ENCODE assay signal across 9 cellular contexts in genomic region chr12:50103767-50104321, GRCh38. TPM values are rescaled to one million over a fixed set of nuclear protein-coding genes. Genes with fewer than 3 reads are reported as not detected.
DNase-seq lines count a peak whose midpoint lies in the region; ATAC-seq, FAIRE-seq and TF ChIP-seq lines count a peak whose summit lies in the region.
"Had no signal": no experiment of that assay in that cellular context is flagged by ENCODE, and none has a peak within 500 bp of the region (broad histone marks: within the 10 kb centered on the region; RNA-seq: fewer than 3 reads in every experiment).

GPD1 (plus strand) TSS chr12:50104008; CDS start chr12:50104051, 43 bp downstream.

- no peaks in the 10 kb centered on the region for H3K4me1 Mint-ChIP-seq in activated CD8-positive, alpha-beta T cell treated with anti-CD3 and anti-CD28 coated beads, Interleukin-2, amount 10 ng/mL, durations not matched to agents 7 days and 5 days (ENCODE audit: low read depth)

- H3K27me3 ChIP-seq in pancreas = no peaks in the 10 kb centered on the region

- POLR2A ChIA-PET in activated CD8-positive, alpha-beta T cell treated with anti-CD3 and anti-CD28 coated beads, Interleukin-2, amount 10 ng/mL, durations not matched to agents 7 days and 5 days (lab: Charles Lee) = interaction anchor here (0.7 to 1.4 kb wide), 3 partner anchors 8 to 22 kb away, joined by 3 to 6 read pairs (median 3); partner anchors contain the start of gene COX14

- peaks cover 24% of the 10 kb centered on the region for H3K36me3 Mint-ChIP-seq in activated CD8-positive, alpha-beta T cell treated with anti-CD3 and anti-CD28 coated beads, Interleukin-2, amount 10 ng/mL, durations not matched to agents 7 days and 5 days (ENCODE audit: low read depth)
- H3K36me3 Mint-ChIP-seq: activated naive CD4-positive, alpha-beta T cell treated with anti-CD3 and anti-CD28 coated beads, Interleukin-2, amount 50 U/mL, for 72 hours had no signal

- intact Hi-C loops in head of caudate nucleus (cut with DNase I) (no loop called here), pancreas (cut with DNase I) (no loop called here)

- peak; percentile 50 for ATAC-seq in activated CD8-positive, alpha-beta T cell treated with anti-CD3 and anti-CD28 coated beads, Interleukin-2, amount 10 ng/mL, durations not matched to agents 7 days and 5 days
- ATAC-seq in pancreas (peak; percentile 95 to 99 (median 96)), HG03342 (IDR thresholded peaks at IDR 0.05; ENCODE audit: unreplicated experiment) (no peak), HG02610 (IDR thresholded peaks at IDR 0.05; ENCODE audit: unreplicated experiment) (no peak)

- H3K4me3 Mint-ChIP-seq in activated CD8-positive, alpha-beta T cell treated with anti-CD3 and anti-CD28 coated beads, Interleukin-2, amount 10 ng/mL, durations not matched to agents 7 days and 5 days = no peak within 1 kb of the TSS

- H3K27me3 Mint-ChIP-seq in activated CD8-positive, alpha-beta T cell treated with anti-CD3 and anti-CD28 coated beads, Interleukin-2, amount 10 ng/mL, durations not matched to agents 7 days and 5 days (ENCODE audit: low read depth) = no peaks in the 10 kb centered on the region

- CTCF ChIA-PET in activated CD8-positive, alpha-beta T cell treated with anti-CD3 and anti-CD28 coated beads, Interleukin-2, amount 10 ng/mL, durations not matched to agents 7 days and 5 days (lab: Charles Lee) = interaction anchor here (0.7 to 4.5 kb wide), 7 partner anchors 7 to 137 kb away, joined by 3 to 42 read pairs (median 4); partner anchors contain the start of genes COX14 and SMARCD1

- H3K27ac ChIP-seq in pancreas = peak within 1 kb of the TSS in 2 of 4 donors; percentile 23 to 24

- WGBS in pancreas, 2 donors = 5 to 8% methylated on average over 13 of the region's 13 CpGs

- peak; percentile 29 for DNase-seq in CD1c-positive myeloid dendritic cell (ENCODE audit: extremely low spot score)
- peak; percentile 37 for DNase-seq in LHCN-M2 (ENCODE audit: low read depth)
- DNase-seq in activated CD8-positive, alpha-beta T cell treated with anti-CD3 and anti-CD28 coated beads, Interleukin-2, amount 10 ng/mL, durations not matched to agents 7 days and 5 days = no peak
- peak; percentile 63 to 95 (median 85) for DNase-seq in head of caudate nucleus
- peak; percentile 81 to 93 (median 86) for DNase-seq in pancreas
- DNase-seq in AML-193 (lab: John Stamatoyannopoulos, UW) = no peak

- no peak for FAIRE-seq in pancreas (lab: Jason Lieb, UNC)

- no peak for TF ChIP-seq CTCF in pancreas (IDR thresholded peaks at IDR 0.05)

- no peaks in the 10 kb centered on the region for H3K9me3 Mint-ChIP-seq in activated CD8-positive, alpha-beta T cell treated with anti-CD3 and anti-CD28 coated beads, Interleukin-2, amount 10 ng/mL, durations not matched to agents 7 days and 5 days (ENCODE audit: insufficient read depth)
- H3K9me3 Mint-ChIP-seq: activated naive CD4-positive, alpha-beta T cell treated with anti-CD3 and anti-CD28 coated beads, Interleukin-2, amount 50 U/mL, for 72 hours had no signal

- H3K9me3 ChIP-seq in pancreas = no peaks in the 10 kb centered on the region

- no peak within 1 kb of the TSS for H3K27ac Mint-ChIP-seq in activated CD8-positive, alpha-beta T cell treated with anti-CD3 and anti-CD28 coated beads, Interleukin-2, amount 10 ng/mL, durations not matched to agents 7 days and 5 days

- peak within 1 kb of the TSS in 2 of 4 donors; percentile 11 to 20 for H3K4me3 ChIP-seq in pancreas

- H3K36me3 ChIP-seq in pancreas = peaks cover 0 to 10% (median 5%) of the 10 kb centered on the region in 3 donors

- H3K4me1 ChIP-seq in pancreas = peaks cover 5 to 10% (median 6%) of the 10 kb centered on the region in 3 donors

RNA-seq across cellular contexts. Expression of gene GPD1, which starts in this region (rescaled TPM):
- 0.17 TPM in 1 of 2 replicates, not detected in the other for total RNA-seq in LHCN-M2 (2014; rRNA removed)
- 0.21 TPM for polyA plus RNA-seq in LHCN-M2 (2012)
- total RNA-seq in activated CD8-positive, alpha-beta T cell treated with anti-CD3 and anti-CD28 coated beads, Interleukin-2, amount 10 ng/mL, durations not matched to agents 7 days and 5 days = under 1 TPM; 0.23 to 0.82 TPM
- 10 to 100 TPM in 1 of 6 donors, 1 to 10 TPM in 1, under 1 TPM in 4; 0.75 to 14.2 (median 0.90) TPM for total RNA-seq in pancreas
- polyA plus RNA-seq in pancreas = 10 to 100 TPM in 1 of 2 donors, 1 to 10 TPM in 1; 8.4 to 11.3 TPM

Comparison
In these comparisons a context has a peak if more than half of its experiments do, and no peak if none do; other contexts are left out.
1. Peak in DNase-seq in LHCN-M2; RNA of the gene not detected or under 1 TPM.
2. Peak in ATAC-seq in activated CD8-positive, alpha-beta T cell treated with anti-CD3 and anti-CD28 coated beads, Interleukin-2, amount 10 ng/mL, durations not matched to agents 7 days and 5 days; RNA of the gene not detected or under 1 TPM.
3. DNase-seq: peak in CD1c-positive myeloid dendritic cell (single experiment), head of caudate nucleus (42 of 42) and pancreas (6 of 6); none in activated CD8-positive, alpha-beta T cell treated with anti-CD3 and anti-CD28 coated beads, Interleukin-2, amount 10 ng/mL, durations not matched to agents 7 days and 5 days (single experiment) and AML-193 (0 of 2).
4. ATAC-seq: peak in pancreas (4 of 4); none in HG03342 (single experiment) and HG02610 (single experiment).